ENCODE assay signal across 27 cellular contexts in genomic region chr4:56314207-56314915, GRCh38.
"Had no signal": no experiment of that assay in that cellular context is flagged by ENCODE, and none has a peak within 500 bp of the region (broad histone marks: within the 10 kb centered on the region; RNA-seq: fewer than 3 reads in every experiment).

No MANE protein-coding gene starts in this region.

- H3K4me3 Mint-ChIP-seq: activated B cell treated with CpG ODN at 0.5 μM for 24 hours; activated naive CD4-positive, alpha-beta T cell treated with anti-CD3 and anti-CD28 coated beads, Interleukin-2, amount 50 U/mL, for 24 hours; activated naive CD8-positive, alpha-beta T cell treated with anti-CD3 and anti-CD28 coated beads, Interleukin-2, amount 50 U/mL, for 24 hours; activated T-cell treated with anti-CD3 and anti-CD28 coated beads, Interleukin-2, amount 50 U/mL, for 24 hours; activated T-helper 17 cell treated with anti-CD3 and anti-CD28 coated beads, Interleukin-2, amount 50 U/mL, for 72 hours; natural killer cell treated with Interleukin-12 subunit alpha and Interleukin-12 subunit beta and Interleukin-15 and Interleukin-18, amount 100 ng/mL, for 72 hours had no signal

- H3K9ac ChIP-seq: parathyroid adenoma had no signal

- H3K27ac ChIP-seq: foreskin keratinocyte, heart right ventricle, left ventricle myocardium inferior, parathyroid adenoma, right atrium auricular region, transverse colon had no signal

- ATAC-seq: activated naive CD8-positive, alpha-beta T cell treated with anti-CD3 and anti-CD28 coated beads, Interleukin-2, amount 50 U/mL, for 24 hours; activated T-helper 17 cell treated with anti-CD3 and anti-CD28 coated beads, Interleukin-2, amount 50 U/mL, for 72 hours; esophagus mucosa; foreskin keratinocyte; heart right ventricle; mucosa of descending colon had no signal

- H2AFZ ChIP-seq: parathyroid adenoma had no signal

- H3K9me3 Mint-ChIP-seq: activated B cell treated with CpG ODN at 0.5 μM for 24 hours; activated naive CD4-positive, alpha-beta T cell treated with anti-CD3 and anti-CD28 coated beads, Interleukin-2, amount 50 U/mL, for 24 hours; activated naive CD8-positive, alpha-beta T cell treated with anti-CD3 and anti-CD28 coated beads, Interleukin-2, amount 50 U/mL, for 24 hours; activated T-cell treated with anti-CD3 and anti-CD28 coated beads, Interleukin-2, amount 50 U/mL, for 24 hours; activated T-helper 17 cell treated with anti-CD3 and anti-CD28 coated beads, Interleukin-2, amount 50 U/mL, for 72 hours; natural killer cell treated with Interleukin-12 subunit alpha and Interleukin-12 subunit beta and Interleukin-15 and Interleukin-18, amount 100 ng/mL, for 72 hours had no signal

- H3K27me3 ChIP-seq: foreskin keratinocyte, heart right ventricle, right atrium auricular region, transverse colon had no signal

- H3K36me3 Mint-ChIP-seq: activated naive CD4-positive, alpha-beta T cell treated with anti-CD3 and anti-CD28 coated beads, Interleukin-2, amount 50 U/mL, for 24 hours; natural killer cell treated with Interleukin-12 subunit alpha and Interleukin-12 subunit beta and Interleukin-15 and Interleukin-18, amount 100 ng/mL, for 72 hours had no signal

- H3K4me3 ChIP-seq: heart right ventricle, left ventricle myocardium inferior, lung, mucosa of descending colon, right atrium auricular region, smooth muscle cell, transverse colon had no signal

- H3K27ac Mint-ChIP-seq: activated B cell treated with CpG ODN at 0.5 μM for 24 hours; activated naive CD4-positive, alpha-beta T cell treated with anti-CD3 and anti-CD28 coated beads, Interleukin-2, amount 50 U/mL, for 24 hours; activated naive CD8-positive, alpha-beta T cell treated with anti-CD3 and anti-CD28 coated beads, Interleukin-2, amount 50 U/mL, for 24 hours; activated T-cell treated with anti-CD3 and anti-CD28 coated beads, Interleukin-2, amount 50 U/mL, for 24 hours; activated T-helper 17 cell treated with anti-CD3 and anti-CD28 coated beads, Interleukin-2, amount 50 U/mL, for 72 hours; natural killer cell treated with Interleukin-12 subunit alpha and Interleukin-12 subunit beta and Interleukin-15 and Interleukin-18, amount 100 ng/mL, for 72 hours had no signal

- H3K4me2 ChIP-seq: smooth muscle cell had no signal

- H3K4me1 Mint-ChIP-seq: activated B cell treated with CpG ODN at 0.5 μM for 24 hours; activated naive CD4-positive, alpha-beta T cell treated with anti-CD3 and anti-CD28 coated beads, Interleukin-2, amount 50 U/mL, for 24 hours; activated naive CD8-positive, alpha-beta T cell treated with anti-CD3 and anti-CD28 coated beads, Interleukin-2, amount 50 U/mL, for 24 hours; activated T-helper 17 cell treated with anti-CD3 and anti-CD28 coated beads, Interleukin-2, amount 50 U/mL, for 72 hours had no signal

- DNase-seq: activated B cell treated with CpG ODN at 0.5 μM for 24 hours; activated CD4-positive, alpha-beta T cell treated with anti-CD3 and anti-CD28 coated beads for 4 hours; activated CD4-positive, alpha-beta T cell treated with anti-CD3 and anti-CD28 coated beads, Interleukin-2, amount 50 U/mL, for 4 hours; activated CD8-positive, alpha-beta memory T cell treated with anti-CD3 and anti-CD28 coated beads, Interleukin-2, amount 50 U/mL, for 4 hours; activated naive CD8-positive, alpha-beta T cell treated with anti-CD3 and anti-CD28 coated beads, Interleukin-2, amount 50 U/mL, for 24 hours; activated T-cell treated with anti-CD3 and anti-CD28 coated beads, Interleukin-2, amount 50 U/mL, for 24 hours; amygdala; caudate nucleus; foreskin keratinocyte; heart right ventricle; left ventricle myocardium inferior; mucosa of descending colon; nucleus accumbens; stimulated activated CD4-positive, alpha-beta T cell treated with anti-CD3 and anti-CD28 coated beads, Interleukin-1b, Interleukin-23, amount 100 ng/mL, for 48 hours; stimulated activated CD4-positive, alpha-beta T cell treated with anti-CD3 and anti-CD28 coated beads, Interleukin-4, amount 100 ng/mL, for 4 hours; stimulated activated CD8-positive, alpha-beta memory T cell treated with anti-CD3 and anti-CD28 coated beads, Interleukin-4, amount 100 ng/mL, for 48 hours; stimulated activated naive CD4-positive, alpha-beta T cell; T-helper 2 cell; transverse colon had no signal

- H3K79me2 ChIP-seq: parathyroid adenoma had no signal

- H3K27me3 Mint-ChIP-seq: activated B cell treated with CpG ODN at 0.5 μM for 24 hours; activated naive CD4-positive, alpha-beta T cell treated with anti-CD3 and anti-CD28 coated beads, Interleukin-2, amount 50 U/mL, for 24 hours; activated naive CD8-positive, alpha-beta T cell treated with anti-CD3 and anti-CD28 coated beads, Interleukin-2, amount 50 U/mL, for 24 hours; activated T-cell treated with anti-CD3 and anti-CD28 coated beads, Interleukin-2, amount 50 U/mL, for 24 hours; natural killer cell treated with Interleukin-12 subunit alpha and Interleukin-12 subunit beta and Interleukin-15 and Interleukin-18, amount 100 ng/mL, for 72 hours had no signal

- H3K9me3 ChIP-seq: heart right ventricle, left ventricle myocardium inferior, mucosa of descending colon, right atrium auricular region, transverse colon had no signal

- H3K36me3 ChIP-seq: heart right ventricle, left ventricle myocardium inferior, right atrium auricular region, transverse colon had no signal

- H3K4me1 ChIP-seq: foreskin keratinocyte, heart right ventricle, left ventricle myocardium inferior, parathyroid adenoma, right atrium auricular region, transverse colon had no signal
